Comparison of ENCODE assay signal across 19 cellular contexts in genomic region chr20:35968930-35969329, GRCh38. TPM values are rescaled to one million over a fixed set of nuclear protein-coding genes. Genes with fewer than 3 reads are reported as not detected.
A peak's percentile ranks its signal among the peaks of the same experiment; 100 is the strongest.
DNase-seq lines count a peak whose midpoint lies in the region; ATAC-seq, FAIRE-seq and TF ChIP-seq lines count a peak whose summit lies in the region.
"Had no signal": no experiment of that assay in that cellular context is flagged by ENCODE, and none has a peak within 500 bp of the region (broad histone marks: within the 10 kb centered on the region; RNA-seq: fewer than 3 reads in every experiment).

No MANE protein-coding gene starts in this region.

- TF ChIP-seq POLR2A in vagina (IDR thresholded peaks at IDR 0.05) (no peak), prostate gland (IDR thresholded peaks at IDR 0.05) (no peak)

- H3K27me3 ChIP-seq in PC-9 (ENCODE audit: insufficient read depth, low read depth) (no peaks in the 10 kb centered on the region), small intestine (ENCODE audit: control insufficient read depth in 2 of 2, insufficient read depth in 2 of 2, low read length in 2 of 2) (no peaks in the 10 kb centered on the region), vagina (no peaks in the 10 kb centered on the region), prostate gland (replicated peaks; ENCODE audit: insufficient read depth) (no peaks in the 10 kb centered on the region)

- BruUV-seq in PC-9 (replicated peaks; lab: Mats Ljungman, UMichigan), result no TSS peak

- no peaks in the 10 kb centered on the region for H3K79me2 ChIP-seq in PC-9 (ENCODE audit: low read depth)

- H3K36me3 ChIP-seq in PC-9 (ENCODE audit: low read depth) (no peaks in the 10 kb centered on the region), small intestine (ENCODE audit: control insufficient read depth in 2 of 2, insufficient read depth in 2 of 2, low read length in 2 of 2) (no peaks in the 10 kb centered on the region), vagina (no peaks in the 10 kb centered on the region), prostate gland (no peaks in the 10 kb centered on the region)

- H3K4me3 ChIP-seq in PC-9 (no peak overlapping the region), epithelial cell of esophagus (ENCODE audit: low read length) (no peak overlapping the region), small intestine (ENCODE audit: low read depth in 1 of 2, low read length in 2 of 2) (no peak overlapping the region), vagina (no peak overlapping the region), prostate gland (no peak overlapping the region)

- no peak for FAIRE-seq in small intestine (lab: Jason Lieb, UNC)
- FAIRE-seq: GM12891 had no signal

- POLR2A ChIA-PET in PC-9 (lab: Charles Lee; ENCODE audit: unreplicated experiment), result interaction anchor here (0.6 kb wide), 1 partner anchor 464 kb away, joined by 3 read pairs; no protein-coding TSS in a partner anchor

- no peak for TF ChIP-seq CTCF in PC-9 (conservative IDR thresholded peaks at IDR 0.05)
- no peak for TF ChIP-seq CTCF in epithelial cell of esophagus (IDR thresholded peaks at IDR 0.05; ENCODE audit: insufficient read depth, low read depth, low read length, missing control alignments)
- TF ChIP-seq CTCF in vagina (IDR thresholded peaks at IDR 0.05), result no peak
- TF ChIP-seq CTCF in prostate gland (IDR thresholded peaks at IDR 0.05), result no peak

- peak overlapping the region; percentile 8 for H3K4me2 ChIP-seq in PC-9

- no peak overlapping the region for H2AFZ ChIP-seq in PC-9

- ATAC-seq in HG03039 (IDR thresholded peaks at IDR 0.05; ENCODE audit: unreplicated experiment), result no peak
- ATAC-seq: Panc1, Right ventricle myocardium inferior had no signal

- CTCF ChIA-PET in PC-9 (lab: Charles Lee), result no interaction called here

- intact Hi-C loops in PC-9 (cut with micrococcal nuclease; ENCODE audit: unreplicated experiment), result no loop called here
- intact Hi-C loops in vagina (cut with DNase I), result no loop called here
- intact Hi-C loops in prostate gland (cut with DNase I), result no loop called here

- no peaks in the 10 kb centered on the region for H4K20me1 ChIP-seq in PC-9 (ENCODE audit: insufficient read depth)

- DNase-seq in DMS53 (lab: John Stamatoyannopoulos, UW) (peak; percentile 29), DMS53 treated with DMSO at 0.1 percent for 48 hours (lab: John Stamatoyannopoulos, UW; ENCODE audit: unreplicated experiment) (no peak), PC-9 (peak in 1 of 2 experiments; percentile 68), epithelial cell of esophagus (ENCODE audit: low read depth) (peak; percentile 76), small intestine (peak; percentile 70), vagina (ENCODE audit: extremely low spot score in 2 of 2) (no peak), prostate gland (ENCODE audit: low spot score) (no peak)
- DNase-seq: DMS 273 treated with DMSO at 0.1 percent for 48 hours, H9, NCI-H1417, NCI-H187, NCI-H345, NCI-H524 treated with DMSO at 0.1 percent for 48 hours, SW 1271 had no signal

- H3K9me2 ChIP-seq in PC-9 (ENCODE audit: insufficient read depth), result no peaks in the 10 kb centered on the region

- H3K27ac ChIP-seq in PC-9 (no peak overlapping the region), small intestine (ENCODE audit: low read depth in 1 of 2, low read length in 1 of 2) (no peak overlapping the region), vagina (no peak overlapping the region), prostate gland (no peak overlapping the region)
- H3K27ac ChIP-seq: 22Rv1 had no signal

- no peaks in the 10 kb centered on the region for H3F3A ChIP-seq in PC-9 (ENCODE audit: insufficient read depth, low read depth)

- peaks cover 15% of the 10 kb centered on the region for H3K4me1 ChIP-seq in PC-9 (replicated peaks; ENCODE audit: insufficient read depth)
- H3K4me1 ChIP-seq in small intestine (ENCODE audit: control insufficient read depth in 2 of 2, insufficient read depth in 1 of 2, low read depth in 1 of 2, low read length in 1 of 2), result no peaks in the 10 kb centered on the region
- no peaks in the 10 kb centered on the region for H3K4me1 ChIP-seq in vagina
- H3K4me1 ChIP-seq in prostate gland (replicated peaks), result no peaks in the 10 kb centered on the region

- WGBS in small intestine, 3 donors, result 8 to 48% (median 35%) methylated on average over 1 of the region's 1 CpG
- 25% methylated on average over 1 of the region's 1 CpG for WGBS in prostate gland

- H3K9me3 ChIP-seq in PC-9 (ENCODE audit: insufficient read depth, low read depth) (no peaks in the 10 kb centered on the region), small intestine (ENCODE audit: control insufficient read depth, low read depth) (no peaks in the 10 kb centered on the region), vagina (no peaks in the 10 kb centered on the region), prostate gland (no peaks in the 10 kb centered on the region)

RNA-seq across cellular contexts. Expression of gene CNBD2, which starts 0.5 kb away (rescaled TPM):
- total RNA-seq in PC-9 (2021) (6.2 and 7.3 TPM in 2 replicates), vagina (2.7 TPM), prostate gland (1 to 10 TPM; 3.3 to 7.7 TPM)
- 10 to 100 TPM; 10.6 to 17.7 (median 16.5) TPM for polyA plus RNA-seq in small intestine

RNA-seq across cellular contexts. Expression of gene SCAND1, which starts 14.6 kb away (rescaled TPM):
- total RNA-seq in PC-9 (2021), result 56.6 and 95.0 TPM in 2 replicates
- 100 to 1,000 TPM; 181 to 283 (median 277) TPM for polyA plus RNA-seq in small intestine
- total RNA-seq in vagina, result 102 TPM
- 100 to 1,000 TPM; 137 to 199 TPM for total RNA-seq in prostate gland

Comparison
In these comparisons a context has a peak if more than half of its experiments do, and no peak if none do; other contexts are left out.
1. DNase-seq: peak in DMS53 (single experiment), epithelial cell of esophagus (single experiment) and small intestine (single experiment); none in DMS53 treated with DMSO at 0.1 percent for 48 hours (single experiment), vagina (0 of 2) and prostate gland (single experiment).